In genomic region chr2:187462839-187463238, GRCh38 we compare ENCODE assay signal across 19 cellular contexts.
"Had no signal": no experiment of that assay in that cellular context is flagged by ENCODE, and none has a peak within 500 bp of the region (broad histone marks: within the 10 kb centered on the region; RNA-seq: fewer than 3 reads in every experiment).

No MANE protein-coding gene starts in this region.

- H3K4me1 ChIP-seq: foreskin keratinocyte, right atrium auricular region had no signal

- H3K9me3 Mint-ChIP-seq: naive thymus-derived CD8-positive, alpha-beta T cell; neural crest cell had no signal

- H3K27ac Mint-ChIP-seq: naive thymus-derived CD8-positive, alpha-beta T cell had no signal

- DNase-seq: cortex of kidney; dorsolateral prefrontal cortex; effector CD8-positive, alpha-beta T cell; erythroblast; foreskin keratinocyte; head of caudate nucleus; left colon; mammary epithelial cell; mucosa of descending colon; naive thymus-derived CD8-positive, alpha-beta T cell; nucleus accumbens; ovary; small intestine; stimulated activated CD4-positive, alpha-beta T cell treated with anti-CD3 and anti-CD28 coated beads, Interleukin-2, amount 100 ng/mL, for 48 hours; stimulated activated naive CD4-positive, alpha-beta T cell treated with Interleukin-2 at 50 U/mL for 16 hours; trophoblast cell had no signal

- ATAC-seq: foreskin keratinocyte; left colon; mucosa of descending colon; naive thymus-derived CD8-positive, alpha-beta T cell had no signal

- H3K9me3 ChIP-seq: mucosa of descending colon, ovary, right atrium auricular region had no signal

- H3K79me2 ChIP-seq: hepatocyte had no signal

- H3K4me3 ChIP-seq: dorsolateral prefrontal cortex, mucosa of descending colon, ovary had no signal

- H3K27ac ChIP-seq: dorsolateral prefrontal cortex, hepatocyte, ovary, right atrium auricular region had no signal

- H3K4me3 Mint-ChIP-seq: naive thymus-derived CD8-positive, alpha-beta T cell; neural crest cell had no signal

- H3K27me3 ChIP-seq: foreskin keratinocyte, hepatocyte, right atrium auricular region had no signal

- H3K4me1 Mint-ChIP-seq: naive thymus-derived CD8-positive, alpha-beta T cell had no signal

- H3K36me3 Mint-ChIP-seq: naive thymus-derived CD8-positive, alpha-beta T cell had no signal

- H3K36me3 ChIP-seq: ovary, right atrium auricular region had no signal
